ENCODE assay signal across 8 cellular contexts in genomic region chr20:6616421-6616820, GRCh38.
"Had no signal": no experiment of that assay in that cellular context is flagged by ENCODE, and none has a peak within 500 bp of the region (broad histone marks: within the 10 kb centered on the region; RNA-seq: fewer than 3 reads in every experiment).

No MANE protein-coding gene starts in this region.

- H3K4me3 ChIP-seq: GM12878 had no signal

- DNase-seq: GDM1, GF-D8 had no signal

- ATAC-seq: GM12878 had no signal

- FAIRE-seq: G401.6, GM12878, GM12891, GM12892, GM18507, GM19239 had no signal
